Comparison of ENCODE assay signal across 25 cellular contexts in genomic region chr10:132189810-132190422, GRCh38.
"Had no signal": no experiment of that assay in that cellular context is flagged by ENCODE, and none has a peak within 500 bp of the region (broad histone marks: within the 10 kb centered on the region; RNA-seq: fewer than 3 reads in every experiment).

No MANE protein-coding gene starts in this region.

- H3K36me3 ChIP-seq: adrenal gland, breast epithelium, colonic mucosa, esophagus squamous epithelium, gastroesophageal sphincter, heart left ventricle, sigmoid colon, thoracic aorta, upper lobe of right lung had no signal

- H3K9me3 Mint-ChIP-seq: activated naive CD4-positive, alpha-beta T cell treated with anti-CD3 and anti-CD28 coated beads, Interleukin-2, amount 10 ng/mL, durations not matched to agents 7 days and 5 days; activated T-cell treated with anti-CD3 and anti-CD28 coated beads, Interleukin-2, amount 50 U/mL, for 72 hours had no signal

- H3K27ac ChIP-seq: adrenal gland, breast epithelium, colonic mucosa, esophagus squamous epithelium, gastroesophageal sphincter, heart left ventricle, sigmoid colon, SK-N-MC, thoracic aorta, upper lobe of right lung had no signal

- ATAC-seq: activated CD4-positive, CD25-positive, alpha-beta regulatory T cell treated with anti-CD3 and anti-CD28 coated beads, Interleukin-2, amount 50 U/mL, for 24 hours; activated T-cell treated with anti-CD3 and anti-CD28 coated beads, Interleukin-2, amount 50 U/mL, for 72 hours; gastroesophageal sphincter; heart left ventricle; left lobe of liver; naive thymus-derived CD8-positive, alpha-beta T cell; T-helper 17 cell; upper lobe of right lung had no signal

- H3K4me3 Mint-ChIP-seq: activated CD4-positive, alpha-beta memory T cell treated with anti-CD3 and anti-CD28 coated beads, Interleukin-2, amount 10 ng/mL, durations not matched to agents 7 days and 5 days; activated CD4-positive, alpha-beta T cell treated with anti-CD3 and anti-CD28 coated beads, Interleukin-2, amount 10 ng/mL, durations not matched to agents 24 days and 14 days; activated naive CD4-positive, alpha-beta T cell treated with anti-CD3 and anti-CD28 coated beads, Interleukin-2, amount 10 ng/mL, durations not matched to agents 7 days and 5 days; activated T-cell treated with anti-CD3 and anti-CD28 coated beads, Interleukin-2, amount 50 U/mL, for 72 hours; mesothelial cell of epicardium had no signal

- H3K4me3 ChIP-seq: adrenal gland, breast epithelium, colonic mucosa, dorsolateral prefrontal cortex, esophagus squamous epithelium, gastroesophageal sphincter, heart left ventricle, sigmoid colon, SK-N-MC, thoracic aorta, upper lobe of right lung had no signal

- DNase-seq: activated CD4-positive, alpha-beta memory T cell treated with anti-CD3 and anti-CD28 coated beads, Interleukin-2, amount 10 ng/mL, durations not matched to agents 7 days and 5 days; activated CD4-positive, alpha-beta T cell treated with anti-CD3 and anti-CD28 coated beads, Interleukin-2, amount 10 ng/mL, durations not matched to agents 24 days and 14 days; activated effector memory CD4-positive, alpha-beta T cell treated with anti-CD3 and anti-CD28 coated beads, Interleukin-2, amount 50 U/mL, for 16 hours; activated naive CD4-positive, alpha-beta T cell treated with anti-CD3 and anti-CD28 coated beads, Interleukin-2, amount 10 ng/mL, durations not matched to agents 7 days and 5 days; activated T-cell treated with anti-CD3 and anti-CD28 coated beads, Interleukin-2, amount 50 U/mL, for 72 hours; adrenal gland; colonic mucosa; dorsolateral prefrontal cortex; esophagus squamous epithelium; occipital lobe; sigmoid colon; stimulated activated CD4-positive, alpha-beta T cell treated with anti-CD3 and anti-CD28 coated beads, Interleukin-4, amount 100 ng/mL, for 1 hour; stimulated activated naive CD4-positive, alpha-beta T cell; SW 1271; T-helper 17 cell; upper lobe of right lung had no signal

- H3K27ac Mint-ChIP-seq: activated CD4-positive, alpha-beta memory T cell treated with anti-CD3 and anti-CD28 coated beads, Interleukin-2, amount 10 ng/mL, durations not matched to agents 7 days and 5 days; activated CD4-positive, alpha-beta T cell treated with anti-CD3 and anti-CD28 coated beads, Interleukin-2, amount 10 ng/mL, durations not matched to agents 24 days and 14 days; activated naive CD4-positive, alpha-beta T cell treated with anti-CD3 and anti-CD28 coated beads, Interleukin-2, amount 10 ng/mL, durations not matched to agents 7 days and 5 days; activated T-cell treated with anti-CD3 and anti-CD28 coated beads, Interleukin-2, amount 50 U/mL, for 72 hours; mesothelial cell of epicardium; naive thymus-derived CD8-positive, alpha-beta T cell; T-helper 17 cell had no signal

- H3K9me3 ChIP-seq: adrenal gland, breast epithelium, colonic mucosa, esophagus squamous epithelium, gastroesophageal sphincter, heart left ventricle, sigmoid colon, thoracic aorta, upper lobe of right lung had no signal

- H3K36me3 Mint-ChIP-seq: activated naive CD4-positive, alpha-beta T cell treated with anti-CD3 and anti-CD28 coated beads, Interleukin-2, amount 10 ng/mL, durations not matched to agents 7 days and 5 days had no signal
